7 cellular contexts compared by ENCODE assay signal in genomic region chr11:73132349-73132748, GRCh38. TPM values are rescaled to one million over a fixed set of nuclear protein-coding genes. Genes with fewer than 3 reads are reported as not detected.
A peak's percentile ranks its signal among the peaks of the same experiment; 100 is the strongest.
DNase-seq lines count a peak whose midpoint lies in the region; ATAC-seq and TF ChIP-seq lines count a peak whose summit lies in the region.
"Not testable (repeated sequence)": the region's sequence is repeated elsewhere in the genome, so short reads cannot be mapped to it uniquely, and the experiment has no call there.

No MANE protein-coding gene starts in this region.

- peak overlapping the region; percentile 12 for H3K27ac Mint-ChIP-seq in stimulated activated memory B cell treated with anti-CD40 and anti-IgM and Interleukin-4, amounts not matched to agents 10 μg/mL and 1 μg/mL and 100 μg/mL, for 72 hours

- dilution Hi-C loops in mammary epithelial cell (cut with HindIII; ENCODE audit: low sequenced_read_pairs), result not testable (repeated sequence)

- peaks cover 52% of the 10 kb centered on the region for H3K4me1 Mint-ChIP-seq in stimulated activated memory B cell treated with anti-CD40 and anti-IgM and Interleukin-4, amounts not matched to agents 10 μg/mL and 1 μg/mL and 100 μg/mL, for 72 hours

- POLR2A ChIA-PET in HCT116 (lab: Charles Lee), result not testable (repeated sequence)

- not testable (repeated sequence) for H3K4me3 Mint-ChIP-seq in stimulated activated memory B cell treated with anti-CD40 and anti-IgM and Interleukin-4, amounts not matched to agents 10 μg/mL and 1 μg/mL and 100 μg/mL, for 72 hours

- BruUV-seq in HCT116 (replicated peaks; lab: Mats Ljungman, UMichigan); mammary epithelial cell (replicated peaks; lab: Mats Ljungman, UMichigan): not testable (repeated sequence)

- WGBS in mammary epithelial cell (ENCODE audit: low coverage, missing lambda C conversion rate), result 100% methylated on average over 1 of the region's 2 CpGs

- RAD21 ChIA-PET in HCT116 (lab: Charles Lee; ENCODE audit: low non-redundant PET in 1 of 2, low total read pairs in 2 of 2, uncharacterized antibody in 2 of 2, unreplicated experiment in 2 of 2), result not testable (repeated sequence)

- H3K4me2 ChIP-seq in HCT116 (ENCODE audit: low read length), result peak overlapping the region; percentile 19; the same call in 1 of the 2 replicates
- not testable (repeated sequence) for H3K4me2 ChIP-seq in mammary epithelial cell (ENCODE audit: insufficient read depth, low read depth, low read length)

- H3K4me3 ChIP-seq in HCT116 (replicated peaks in 1 of 2; ENCODE audit: low read depth in 1 of 2, low read length in 2 of 2); RWPE2 (ENCODE audit: severe bottlenecking); mammary epithelial cell (replicated peaks in 1 of 3; ENCODE audit: insufficient read depth in 1 of 3, low read depth in 2 of 3, low read length in 3 of 3); left lung: not testable (repeated sequence)

- H3K36me3 ChIP-seq in HCT116 (ENCODE audit: control insufficient read depth in 1 of 2, insufficient read depth in 2 of 2, low read length in 2 of 2); RWPE2 (ENCODE audit: low read depth); mammary epithelial cell (ENCODE audit: insufficient read depth, low read length): not testable (repeated sequence)
- peaks cover 0 to 15% of the 10 kb centered on the region in 2 donors for H3K36me3 ChIP-seq in left lung

- H4K20me1 ChIP-seq in HCT116 (ENCODE audit: insufficient read depth); mammary epithelial cell (ENCODE audit: insufficient read depth, low read length): not testable (repeated sequence)

- not testable (repeated sequence) for H3K4me1 ChIP-seq in HCT116 (ENCODE audit: control insufficient read depth in 1 of 2, insufficient read depth in 2 of 2, low read length in 2 of 2); RWPE2 (ENCODE audit: insufficient read depth, poor library complexity, severe bottlenecking); mammary epithelial cell (ENCODE audit: insufficient read depth, low read length)
- H3K4me1 ChIP-seq in left lung, result peaks cover 1 to 13% of the 10 kb centered on the region in 2 donors

- in situ Hi-C loops in mammary epithelial cell (cut with MboI; ENCODE audit: low sequenced_read_pairs in 2 of 2), result not testable (repeated sequence)

- not testable (repeated sequence) for DNase-seq in HCT116 (ENCODE audit: low read depth, low spot score); RWPE2 (ENCODE audit: low spot score); left lung
- DNase-seq in M059J (ENCODE audit: low read depth), result peak; percentile 26
- DNase-seq in mammary epithelial cell, result peak; percentile 47

- H2AFZ ChIP-seq in HCT116 (ENCODE audit: low read depth, low read length, poor library complexity, severe bottlenecking); mammary epithelial cell (ENCODE audit: low read depth, low read length): not testable (repeated sequence)

- intact Hi-C loops in HCT116 (cut with micrococcal nuclease); mammary epithelial cell (cut with micrococcal nuclease); left lung (cut with DNase I): not testable (repeated sequence)

- H3K9me3 ChIP-seq in HCT116 (ENCODE audit: control insufficient read depth in 1 of 2, insufficient read depth in 1 of 2, low read depth in 1 of 2, low read length in 2 of 2); RWPE2 (ENCODE audit: severe bottlenecking); mammary epithelial cell (replicated peaks; ENCODE audit: insufficient read depth, low read length); left lung: not testable (repeated sequence)

- not testable (repeated sequence) for H3K27ac ChIP-seq in HCT116 (ENCODE audit: low read depth, low read length); RWPE2 (ENCODE audit: poor library complexity, severe bottlenecking); mammary epithelial cell (ENCODE audit: insufficient read depth, low read depth, low read length); left lung

- H3K9me3 Mint-ChIP-seq in stimulated activated memory B cell treated with anti-CD40 and anti-IgM and Interleukin-4, amounts not matched to agents 10 μg/mL and 1 μg/mL and 100 μg/mL, for 72 hours, result not testable (repeated sequence)

- peaks cover 74% of the 10 kb centered on the region for H3K36me3 Mint-ChIP-seq in stimulated activated memory B cell treated with anti-CD40 and anti-IgM and Interleukin-4, amounts not matched to agents 10 μg/mL and 1 μg/mL and 100 μg/mL, for 72 hours

- H3K27me3 ChIP-seq in HCT116 (ENCODE audit: insufficient read depth, low read length); RWPE2 (ENCODE audit: insufficient read depth, poor library complexity, severe bottlenecking); mammary epithelial cell (ENCODE audit: insufficient read depth, low read length); left lung: not testable (repeated sequence)

- not testable (repeated sequence) for TF ChIP-seq RAD21 in HCT116 (IDR thresholded peaks at IDR 0.05; ENCODE audit: low read depth)

- H3K9ac ChIP-seq in HCT116 (ENCODE audit: low read length); mammary epithelial cell (ENCODE audit: insufficient read depth, low read length): not testable (repeated sequence)

- TF ChIP-seq POLR2A in HCT116 (IDR thresholded peaks at IDR 0.05; ENCODE audit: borderline replicate concordance, extremely low read depth, insufficient read depth, insufficient read length), result not testable (repeated sequence)

- CTCF ChIA-PET in HCT116 (lab: Charles Lee), result interaction anchor here (1.0 kb wide), 1 partner anchor 10 kb away, joined by 5 read pairs; the partner anchor contains the start of gene FCHSD2
- CTCF ChIA-PET in mammary epithelial cell (lab: Charles Lee; ENCODE audit: low non-redundant PET), result not testable (repeated sequence)

- TF ChIP-seq CTCF in HCT116 (IDR thresholded peaks at IDR 0.05 in 2 of 3, conservative IDR thresholded peaks at IDR 0.05 in 1 of 3; ENCODE audit: borderline replicate concordance in 1 of 3, insufficient read depth in 1 of 3, low read depth in 2 of 3, low read length in 2 of 3); RWPE2 (IDR thresholded peaks at IDR 0.05; ENCODE audit: poor library complexity, severe bottlenecking); mammary epithelial cell (conservative IDR thresholded peaks at IDR 0.05 in 1 of 2, IDR thresholded peaks at IDR 0.05 in 1 of 2; ENCODE audit: extremely low read depth in 1 of 2, insufficient read depth in 1 of 2, low read depth in 1 of 2, low read length in 2 of 2); left lung (IDR thresholded peaks at IDR 0.05): not testable (repeated sequence)

- not testable (repeated sequence) for H3K9me2 ChIP-seq in HCT116 (ENCODE audit: insufficient read depth)

- ATAC-seq in HCT116; stimulated activated memory B cell treated with anti-CD40 and anti-IgM and Interleukin-4, amounts not matched to agents 10 μg/mL and 1 μg/mL and 100 μg/mL, for 72 hours: not testable (repeated sequence)
- ATAC-seq in RWPE2 (ENCODE audit: low read depth), result peak; percentile 53; the same call in 2 of the 3 replicates
- ATAC-seq in esophagus mucosa, result peak; percentile 45
- peak; percentile 49 for ATAC-seq in left lung

- not testable (repeated sequence) for H3K27me3 Mint-ChIP-seq in stimulated activated memory B cell treated with anti-CD40 and anti-IgM and Interleukin-4, amounts not matched to agents 10 μg/mL and 1 μg/mL and 100 μg/mL, for 72 hours

- H3K79me2 ChIP-seq in HCT116 (ENCODE audit: insufficient read depth, low read length), result not testable (repeated sequence)
- H3K79me2 ChIP-seq in mammary epithelial cell (ENCODE audit: insufficient read depth, low read length), result peaks cover 26% of the 10 kb centered on the region

TF ChIP-seq in HCT116, 20 proteins besides CTCF, POLR2A, EP300 and RAD21:
- TF ChIP-seq JUND (IDR thresholded peaks at IDR 0.05), result 0 out of 2 replicates have a peak, but pooled peaks have one; percentile 11
TF ChIP-seq in HCT116: peak in this region for 1; not testable (repeated sequence) for 19.

RNA-seq across cellular contexts. Expression of gene FCHSD2, which starts 9.8 kb away (rescaled TPM):
- total RNA-seq in HCT116 (2021; ENCODE audit: unreplicated experiment) (15.0 TPM), mammary epithelial cell (10 to 100 TPM in 1 of 2 donors, 1 to 10 TPM in 1; 6.0 to 37.2 TPM), esophagus mucosa (7.3 TPM), left lung (10 to 100 TPM; 48.7 to 58.2 TPM)
- 5.5 and 6.7 TPM in 2 replicates for polyA plus RNA-seq in HCT116 (2012)
- 6.6 and 10.3 TPM in 2 replicates for total RNA-seq in M059J (2014; rRNA removed; shearing (Covaris generic))
- 11.7 TPM for polyA plus RNA-seq in mammary epithelial cell
- polyA minus RNA-seq in mammary epithelial cell, result 9.5 TPM
